Comparison of ENCODE assay signal across 13 cellular contexts in genomic region chr7:144282490-144282889, GRCh38. TPM values are rescaled to one million over a fixed set of nuclear protein-coding genes. Genes with fewer than 3 reads are reported as not detected.
"Had no signal": no experiment of that assay in that cellular context is flagged by ENCODE, and none has a peak within 500 bp of the region (broad histone marks: within the 10 kb centered on the region; RNA-seq: fewer than 3 reads in every experiment).

No MANE protein-coding gene starts in this region.

RNA-seq across cellular contexts. Expression of gene CTAGE8, which starts 13.4 kb away (rescaled TPM):
- total RNA-seq: activated CD8-positive, alpha-beta memory T cell treated with anti-CD3 and anti-CD28 coated beads, Interleukin-2, amount 10 ng/mL, durations not matched to agents 7 days and 5 days; ascending aorta; cardiac muscle cell had no signal

RNA-seq across cellular contexts. Expression of gene OR2A1, which starts 29.7 kb away (rescaled TPM):
- total RNA-seq: activated CD4-positive, alpha-beta T cell treated with anti-CD3 and anti-CD28 coated beads for 36 hours; activated CD8-positive, alpha-beta memory T cell treated with anti-CD3 and anti-CD28 coated beads, Interleukin-2, amount 10 ng/mL, durations not matched to agents 7 days and 5 days; activated CD8-positive, alpha-beta T cell treated with anti-CD3 and anti-CD28 coated beads, Interleukin-2, amount 10 ng/mL, durations not matched to agents 7 days and 5 days; activated T-helper 2 cell treated with anti-CD3 and anti-CD28 coated beads, Interferon-gamma antibody, Interleukin-2, Interleukin-4, amounts not matched to agents 10 μg/mL and 5 μg/mL and 100 μg/mL, durations not matched to agents 14 hours and 24 hours and 36 hours; ascending aorta; bronchial epithelial cell; cardiac muscle cell; T-cell; T-helper 1 cell treated with Interleukin-12 subunit alpha and Interleukin-12 subunit beta and Interleukin-4 antibody, amounts not matched to agents 30 ng/mL and 1 ng/mL, for 36 hours; T-helper 17 cell had no signal

RNA-seq across cellular contexts. Expression of gene OR2A42, which starts 43.1 kb away (rescaled TPM):
- total RNA-seq: activated CD4-positive, alpha-beta memory T cell treated with anti-CD3 and anti-CD28 coated beads, Interleukin-2, amount 10 ng/mL, durations not matched to agents 7 days and 5 days; activated CD4-positive, alpha-beta T cell treated with anti-CD3 and anti-CD28 coated beads for 36 hours; activated CD8-positive, alpha-beta memory T cell treated with anti-CD3 and anti-CD28 coated beads, Interleukin-2, amount 10 ng/mL, durations not matched to agents 7 days and 5 days; activated CD8-positive, alpha-beta T cell treated with anti-CD3 and anti-CD28 coated beads, Interleukin-2, amount 10 ng/mL, durations not matched to agents 7 days and 5 days; activated naive CD8-positive, alpha-beta T cell treated with anti-CD3 and anti-CD28 coated beads, Interleukin-2, amount 10 ng/mL, durations not matched to agents 7 days and 5 days; ascending aorta; bronchial epithelial cell; cardiac muscle cell; T-helper 2 cell treated with Interferon-gamma antibody and Interleukin-4, amounts not matched to agents 100 ng/mL and 5 ng/mL, for 36 hours had no signal
